ENCODE assay signal across 31 cellular contexts in genomic region chr13:20398459-20398858, GRCh38.
"Had no signal": no experiment of that assay in that cellular context is flagged by ENCODE, and none has a peak within 500 bp of the region (broad histone marks: within the 10 kb centered on the region; RNA-seq: fewer than 3 reads in every experiment).

No MANE protein-coding gene starts in this region.

- H3K4me3 ChIP-seq: esophagus muscularis mucosa, gastrocnemius medialis had no signal

- H3K4me1 ChIP-seq: esophagus muscularis mucosa, gastrocnemius medialis had no signal

- H3K9me3 ChIP-seq: esophagus muscularis mucosa, gastrocnemius medialis had no signal

- H3K27ac ChIP-seq: brain microvascular endothelial cell, esophagus muscularis mucosa, foreskin keratinocyte, gastrocnemius medialis, WERI-Rb-1 had no signal

- H3K27me3 ChIP-seq: brain microvascular endothelial cell, esophagus muscularis mucosa, foreskin keratinocyte, gastrocnemius medialis had no signal

- H3K27ac Mint-ChIP-seq: activated B cell treated with CpG ODN at 0.5 μM for 24 hours; activated naive CD8-positive, alpha-beta T cell; activated T-cell treated with anti-CD3 and anti-CD28 coated beads, Interleukin-2, amount 50 U/mL, for 72 hours; effector memory CD8-positive, alpha-beta T cell; T-helper 17 cell; T-helper 2 cell treated with Interferon-gamma antibody and Interleukin-4, amounts not matched to agents 5 μg/mL and 100 μg/mL, for 36 hours had no signal

- H3K9me3 Mint-ChIP-seq: activated B cell treated with CpG ODN at 0.5 μM for 24 hours had no signal

- H3K4me3 Mint-ChIP-seq: activated B cell treated with CpG ODN at 0.5 μM for 24 hours; activated naive CD8-positive, alpha-beta T cell; activated T-cell treated with anti-CD3 and anti-CD28 coated beads, Interleukin-2, amount 50 U/mL, for 72 hours; effector memory CD8-positive, alpha-beta T cell; T-helper 17 cell; T-helper 2 cell treated with Interferon-gamma antibody and Interleukin-4, amounts not matched to agents 5 μg/mL and 100 μg/mL, for 36 hours had no signal

- H3K4me1 Mint-ChIP-seq: activated B cell treated with CpG ODN at 0.5 μM for 24 hours had no signal

- DNase-seq: activated B cell treated with CpG ODN at 0.5 μM for 24 hours; activated CD4-positive, alpha-beta T cell treated with anti-CD3 and anti-CD28 coated beads for 48 hours; activated CD4-positive, alpha-beta T cell treated with anti-CD3 and anti-CD28 coated beads, Interleukin-2, amount 50 U/mL, for 1 hour; activated CD4-positive, alpha-beta T cell treated with anti-CD3 and anti-CD28 coated beads, Interleukin-2, amount 50 U/mL, for 48 hours; activated gamma-delta T cell; activated naive CD4-positive, alpha-beta T cell; activated naive CD4-positive, alpha-beta T cell treated with anti-CD3 and anti-CD28 coated beads, Interleukin-2, amount 50 U/mL, for 16 hours; activated T-cell treated with anti-CD3 and anti-CD28 coated beads, Interleukin-2, amount 50 U/mL, for 1 hour; activated T-cell treated with anti-CD3 and anti-CD28 coated beads, Interleukin-2, amount 50 U/mL, for 72 hours; amniotic stem cell; anterior cingulate cortex; brain microvascular endothelial cell; caudate nucleus; cortex of kidney; dermis blood vessel endothelial cell; effector CD4-positive, alpha-beta T cell; effector memory CD8-positive, alpha-beta T cell; erythroblast; foreskin keratinocyte; gastrocnemius medialis; glutamatergic neuron; T-helper 1 cell; T-helper 17 cell; T1000; WERI-Rb-1 had no signal

- H3K27me3 Mint-ChIP-seq: activated B cell treated with CpG ODN at 0.5 μM for 24 hours; activated naive CD8-positive, alpha-beta T cell; effector memory CD8-positive, alpha-beta T cell; T-helper 17 cell had no signal

- FAIRE-seq: astrocyte, colon had no signal

- ATAC-seq: activated CD4-positive, CD25-positive, alpha-beta regulatory T cell treated with anti-CD3 and anti-CD28 coated beads, Interleukin-2, amount 50 U/mL, for 24 hours; activated T-cell treated with anti-CD3 and anti-CD28 coated beads, Interleukin-2, amount 50 U/mL, for 72 hours; effector memory CD8-positive, alpha-beta T cell; foreskin keratinocyte; gastrocnemius medialis; T-helper 17 cell had no signal

- H3K36me3 Mint-ChIP-seq: activated naive CD8-positive, alpha-beta T cell had no signal

- H3K36me3 ChIP-seq: brain microvascular endothelial cell, gastrocnemius medialis, WERI-Rb-1 had no signal
